In genomic region chr19:33888665-33889064, GRCh38 we compare ENCODE assay signal across 18 cellular contexts.
A peak's percentile ranks its signal among the peaks of the same experiment; 100 is the strongest.
DNase-seq lines count a peak whose midpoint lies in the region; ATAC-seq and TF ChIP-seq lines count a peak whose summit lies in the region.
"Had no signal": no experiment of that assay in that cellular context is flagged by ENCODE, and none has a peak within 500 bp of the region (broad histone marks: within the 10 kb centered on the region; RNA-seq: fewer than 3 reads in every experiment).

No MANE protein-coding gene starts in this region.

- H3K27me3 ChIP-seq in Caco-2 (replicated peaks; ENCODE audit: control insufficient read depth, insufficient read depth, low read length) = no peaks in the 10 kb centered on the region
- H3K27me3 ChIP-seq: BLaER1 had no signal

- H3K9me3 Mint-ChIP-seq in activated CD4-positive, alpha-beta T cell treated with anti-CD3 and anti-CD28 coated beads, Interleukin-2, amount 10 ng/mL, durations not matched to agents 24 days and 14 days = no peaks in the 10 kb centered on the region
- H3K9me3 Mint-ChIP-seq in Caco-2 (ENCODE audit: unreplicated experiment) = no peaks in the 10 kb centered on the region
- H3K9me3 Mint-ChIP-seq: CD8-positive, alpha-beta T cell; GM23338 had no signal

- H3K36me3 ChIP-seq in HEK293 (ENCODE audit: control insufficient read depth in 2 of 2, insufficient read depth in 1 of 2, low read length in 2 of 2) (no peaks in the 10 kb centered on the region), Caco-2 (ENCODE audit: control insufficient read depth, insufficient read depth, low read length) (no peaks in the 10 kb centered on the region)
- H3K36me3 ChIP-seq: BLaER1 had no signal

- POLR2A ChIA-PET in HEK293 (lab: Yijun Ruan, JAX) = no interaction called here
- POLR2A ChIA-PET in Caco-2 (lab: Charles Lee) = no interaction called here

- no peaks in the 10 kb centered on the region for H3K36me3 Mint-ChIP-seq in activated CD4-positive, alpha-beta T cell treated with anti-CD3 and anti-CD28 coated beads, Interleukin-2, amount 10 ng/mL, durations not matched to agents 24 days and 14 days (ENCODE audit: low read depth)
- no peaks in the 10 kb centered on the region for H3K36me3 Mint-ChIP-seq in Caco-2 (ENCODE audit: insufficient read depth, unreplicated experiment)
- H3K36me3 Mint-ChIP-seq: CD4-positive, CD25-positive, alpha-beta regulatory T cell; CD8-positive, alpha-beta T cell had no signal

- H3K27me3 Mint-ChIP-seq in activated CD4-positive, alpha-beta T cell treated with anti-CD3 and anti-CD28 coated beads, Interleukin-2, amount 10 ng/mL, durations not matched to agents 24 days and 14 days = peaks cover 3% of the 10 kb centered on the region
- H3K27me3 Mint-ChIP-seq in Caco-2 (ENCODE audit: insufficient read depth, unreplicated experiment) = peaks cover 2% of the 10 kb centered on the region
- H3K27me3 Mint-ChIP-seq: B cell had no signal

- TF ChIP-seq CTCF in HEK293 (tag by site-specific recombination; IDR thresholded peaks at IDR 0.05) = no peak
- no peak for TF ChIP-seq CTCF in Caco-2 (IDR thresholded peaks at IDR 0.05; ENCODE audit: insufficient read depth in 1 of 2, low read depth in 1 of 2, low read length in 1 of 2, severe bottlenecking in 1 of 2, unreplicated experiment in 1 of 2)

- H3K4me3 Mint-ChIP-seq in activated CD4-positive, alpha-beta T cell treated with anti-CD3 and anti-CD28 coated beads, Interleukin-2, amount 10 ng/mL, durations not matched to agents 24 days and 14 days = no peak overlapping the region
- no peak overlapping the region for H3K4me3 Mint-ChIP-seq in Caco-2 (ENCODE audit: unreplicated experiment)
- H3K4me3 Mint-ChIP-seq: B cell; CD4-positive, CD25-positive, alpha-beta regulatory T cell; CD8-positive, alpha-beta T cell; GM23338; HFFc6 had no signal

- intact Hi-C loops in activated CD4-positive, alpha-beta T cell treated with anti-CD3 and anti-CD28 coated beads, Interleukin-2, amount 10 ng/mL, durations not matched to agents 24 days and 14 days (cut with micrococcal nuclease) = no loop called here
- intact Hi-C loops in Caco-2 (cut with micrococcal nuclease; ENCODE audit: unreplicated experiment) = no loop called here

- CTCF ChIA-PET in HEK293 (lab: Yijun Ruan, JAX) = interaction anchor here (0.7 kb wide), 1 partner anchor 429 kb away, joined by 4 read pairs; no protein-coding TSS in a partner anchor
- CTCF ChIA-PET in Caco-2 (lab: Charles Lee) = no interaction called here

- no peaks in the 10 kb centered on the region for H3K4me1 Mint-ChIP-seq in activated CD4-positive, alpha-beta T cell treated with anti-CD3 and anti-CD28 coated beads, Interleukin-2, amount 10 ng/mL, durations not matched to agents 24 days and 14 days
- peaks cover 7% of the 10 kb centered on the region for H3K4me1 Mint-ChIP-seq in Caco-2 (ENCODE audit: low read depth, unreplicated experiment)

- H3K4me1 ChIP-seq in HEK293 (ENCODE audit: control insufficient read depth, insufficient read depth, low read length) (peaks cover 7% of the 10 kb centered on the region), Caco-2 (no peaks in the 10 kb centered on the region)

- no peak overlapping the region for H3K27ac Mint-ChIP-seq in activated CD4-positive, alpha-beta T cell treated with anti-CD3 and anti-CD28 coated beads, Interleukin-2, amount 10 ng/mL, durations not matched to agents 24 days and 14 days
- H3K27ac Mint-ChIP-seq in Caco-2 (ENCODE audit: unreplicated experiment) = no peak overlapping the region
- H3K27ac Mint-ChIP-seq: B cell; CD4-positive, CD25-positive, alpha-beta regulatory T cell; CD8-positive, alpha-beta T cell; GM23338; H9; HFFc6 had no signal

- H3K9me3 ChIP-seq in HEK293 (ENCODE audit: control insufficient read depth, insufficient read depth, low read depth, low read length) = no peaks in the 10 kb centered on the region
- H3K9me3 ChIP-seq in Caco-2 = no peaks in the 10 kb centered on the region
- H3K9me3 ChIP-seq: BLaER1 had no signal

- DNase-seq in D341Med (ENCODE audit: low spot score) (peak; percentile 5), mesenteric fat pad (ENCODE audit: low spot score) (peak; percentile 51), Caco-2 (no peak)
- no peak for DNase-seq in activated CD4-positive, alpha-beta T cell treated with anti-CD3 and anti-CD28 coated beads, Interleukin-2, amount 10 ng/mL, durations not matched to agents 24 days and 14 days
- DNase-seq: CD4-positive, CD25-positive, alpha-beta regulatory T cell; CD8-positive, alpha-beta T cell; DMS53; DND-41; H9; HFFc6 had no signal

- BruUV-seq in Caco-2 (replicated peaks; lab: Mats Ljungman, UMichigan) = no TSS peak

- H3K4me3 ChIP-seq in HEK293 (ENCODE audit: low read depth, low read length) = no peak overlapping the region
- H3K4me3 ChIP-seq in Caco-2 (ENCODE audit: low read depth, low read length) = no peak overlapping the region
- H3K4me3 ChIP-seq: BLaER1, GM12878, GM23338 had no signal

- no peak overlapping the region for H3K27ac ChIP-seq in HEK293 (ENCODE audit: extremely low read depth, low read depth, low read length)
- H3K27ac ChIP-seq: BLaER1, C4-2B had no signal

- no peak for ATAC-seq in GM19455 (IDR thresholded peaks at IDR 0.05; ENCODE audit: unreplicated experiment)
- ATAC-seq: CD8-positive, alpha-beta T cell; GM12878; GM23338; HCT116 had no signal

TF ChIP-seq in HEK293, 187 proteins besides CTCF, POLR2A, EP300 and RAD21:
- TF ChIP-seq ZNF768 (tag by site-specific recombination; IDR thresholded peaks at IDR 0.05) = peak; percentile 93
- no peak for TF ChIP-seq ZFP37 (tag by site-specific recombination; IDR thresholded peaks at IDR 0.05)
- TF ChIP-seq KLF10 (tag by site-specific recombination; IDR thresholded peaks at IDR 0.05) = no peak

Comparison
In these comparisons a context has a peak if more than half of its experiments do, and no peak if none do; other contexts are left out.
1. DNase-seq: peak in D341Med (single experiment) and mesenteric fat pad (single experiment); none in activated CD4-positive, alpha-beta T cell treated with anti-CD3 and anti-CD28 coated beads, Interleukin-2, amount 10 ng/mL, durations not matched to agents 24 days and 14 days (single experiment) and Caco-2 (0 of 2).